ENCODE assay signal across 10 cellular contexts in the genomic region with DNA sequence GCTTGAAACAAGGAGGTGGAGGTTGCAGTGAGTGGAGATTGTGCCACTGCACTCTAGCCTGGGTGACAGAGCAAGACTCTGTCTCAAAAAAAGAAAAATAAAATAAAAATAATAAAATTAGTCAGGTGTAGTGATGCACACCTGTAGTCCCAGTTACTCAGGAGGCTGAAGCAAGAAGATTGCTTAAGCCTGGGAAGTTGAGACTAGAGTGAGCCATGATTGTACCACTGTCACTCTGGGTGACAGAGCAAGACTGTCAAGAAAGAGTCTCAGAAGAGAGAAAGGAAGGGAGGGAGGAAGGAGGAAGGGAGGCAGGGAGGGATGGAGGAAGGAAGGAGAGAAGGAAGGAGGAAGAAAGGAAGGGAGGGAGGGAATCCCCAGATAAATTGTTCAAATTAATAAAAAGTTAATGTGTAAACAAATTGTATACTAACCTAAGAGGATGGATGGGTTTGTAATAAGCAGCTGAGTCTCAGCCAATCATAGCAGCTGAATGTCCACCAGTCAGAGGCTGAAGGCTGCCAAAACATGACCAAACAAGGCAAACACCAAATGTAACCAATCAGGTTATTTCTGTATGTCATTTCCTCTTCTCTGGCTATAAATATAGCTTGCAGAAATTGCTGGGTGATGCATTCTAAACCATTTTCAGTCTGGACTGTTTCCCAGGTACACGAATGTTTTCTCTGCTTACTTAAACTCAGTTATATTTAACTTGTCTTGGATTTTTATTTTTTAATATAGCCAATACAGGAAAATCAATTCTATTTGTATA. TPM values are rescaled to one million over a fixed set of nuclear protein-coding genes. Genes with fewer than 3 reads are reported as not detected.
DNase-seq lines count a peak whose midpoint lies in the region; ATAC-seq and TF ChIP-seq lines count a peak whose summit lies in the region.
"Had no signal": no experiment of that assay in that cellular context is flagged by ENCODE, and none has a peak within 500 bp of the region (broad histone marks: within the 10 kb centered on the region; RNA-seq: fewer than 3 reads in every experiment).

No MANE protein-coding gene starts in this region.

- DNase-seq in activated naive CD4-positive, alpha-beta T cell treated with anti-CD3 and anti-CD28 coated beads, Interleukin-2, amount 50 U/mL, for 72 hours (ENCODE audit: low spot score in 2 of 2) = no peak
- DNase-seq in activated naive CD4-positive, alpha-beta T cell (lab: John Stamatoyannopoulos, UW) = no peak
- DNase-seq in NCI-H226 = peak; percentile 24
- peak; percentile 66 for DNase-seq in astrocyte of the spinal cord (ENCODE audit: low read depth, low spot score)
- DNase-seq in thoracic aorta (ENCODE audit: low spot score) = no peak
- DNase-seq in iPS-NIHi7 (ENCODE audit: extremely low spot score) = no peak
- no peak for DNase-seq in NCI-H2107 treated with DMSO at 0.1 percent for 48 hours (lab: John Stamatoyannopoulos, UW; ENCODE audit: unreplicated experiment)
- DNase-seq: testis had no signal

- peak overlapping the region in 1 of 2 donors; percentile 32 for H3K27ac ChIP-seq in thoracic aorta
- H3K27ac ChIP-seq: testis had no signal

- H3K9me3 Mint-ChIP-seq in activated naive CD4-positive, alpha-beta T cell treated with anti-CD3 and anti-CD28 coated beads, Interleukin-2, amount 50 U/mL, for 72 hours = peaks cover 0 to 4% of the 10 kb centered on the region in 2 donors
- H3K9me3 Mint-ChIP-seq: memory B cell had no signal

- H3K36me3 ChIP-seq in thoracic aorta = no peaks in the 10 kb centered on the region

- H3K4me3 ChIP-seq in astrocyte of the spinal cord (ENCODE audit: low read depth, low read length) (no peak overlapping the region), thoracic aorta (no peak overlapping the region)
- H3K4me3 ChIP-seq: testis had no signal

- H3K4me1 ChIP-seq in thoracic aorta (ENCODE audit: control insufficient read depth in 1 of 2, low read depth in 2 of 2) = peaks cover 0 to 17% of the 10 kb centered on the region in 2 donors

- TF ChIP-seq CTCF in astrocyte of the spinal cord (IDR thresholded peaks at IDR 0.05; ENCODE audit: low read depth, low read length) (no peak), thoracic aorta (IDR thresholded peaks at IDR 0.05) (no peak)

- H3K27ac Mint-ChIP-seq in activated naive CD4-positive, alpha-beta T cell treated with anti-CD3 and anti-CD28 coated beads, Interleukin-2, amount 50 U/mL, for 72 hours = peak overlapping the region; percentile 62 to 82

- in situ Hi-C loops in astrocyte of the spinal cord (cut with HindIII; ENCODE audit: low sequenced_read_pairs) = no loop called here

- no peak for ATAC-seq in activated naive CD4-positive, alpha-beta T cell treated with anti-CD3 and anti-CD28 coated beads, Interleukin-2, amount 50 U/mL, for 72 hours
- ATAC-seq in thoracic aorta (ENCODE audit: insufficient number of reproducible peaks, low FRiP score, low read depth) = peak; percentile 32
- no peak for ATAC-seq in HG03342 (IDR thresholded peaks at IDR 0.05; ENCODE audit: unreplicated experiment)

- H3K36me3 Mint-ChIP-seq in activated naive CD4-positive, alpha-beta T cell treated with anti-CD3 and anti-CD28 coated beads, Interleukin-2, amount 50 U/mL, for 72 hours = peaks cover 0 to 1% of the 10 kb centered on the region in 2 donors

- no peaks in the 10 kb centered on the region for H3K9me3 ChIP-seq in thoracic aorta
- H3K9me3 ChIP-seq: testis had no signal

- H3K27me3 ChIP-seq in thoracic aorta (replicated peaks; ENCODE audit: insufficient read depth) = no peaks in the 10 kb centered on the region
- H3K27me3 ChIP-seq: testis had no signal

RNA-seq across cellular contexts. Expression of a gene that starts 6.1 kb away (rescaled TPM):
- total RNA-seq in activated naive CD4-positive, alpha-beta T cell treated with anti-CD3 and anti-CD28 coated beads, Interleukin-2, amount 50 U/mL, for 72 hours = 10 to 100 TPM; 54.2 to 61.1 TPM
- 1 to 10 TPM; 1.6 to 6.5 TPM for total RNA-seq in thoracic aorta

RNA-seq across cellular contexts. Expression of a gene that starts 38.3 kb away (rescaled TPM):
- 10 to 100 TPM; 24.9 to 32.6 TPM for total RNA-seq in activated naive CD4-positive, alpha-beta T cell treated with anti-CD3 and anti-CD28 coated beads, Interleukin-2, amount 50 U/mL, for 72 hours
- total RNA-seq in thoracic aorta = 10 to 100 TPM in 1 of 2 donors, 1 to 10 TPM in 1; 2.3 to 18.6 TPM

RNA-seq across cellular contexts. Expression of a gene that starts 41.4 kb away (rescaled TPM):
- under 1 TPM; 0.20 to 0.97 TPM for total RNA-seq in activated naive CD4-positive, alpha-beta T cell treated with anti-CD3 and anti-CD28 coated beads, Interleukin-2, amount 50 U/mL, for 72 hours
- total RNA-seq in thoracic aorta = 1 to 10 TPM; 3.1 to 4.6 TPM

RNA-seq across cellular contexts. Expression of a gene that starts 48.8 kb away (rescaled TPM):
- total RNA-seq in activated naive CD4-positive, alpha-beta T cell treated with anti-CD3 and anti-CD28 coated beads, Interleukin-2, amount 50 U/mL, for 72 hours = under 1 TPM; 0.02 to 0.10 TPM
- total RNA-seq in thoracic aorta = 10 to 100 TPM; 22.6 to 47.8 TPM

Comparison
In these comparisons a context has a peak if more than half of its experiments do, and no peak if none do; other contexts are left out.
1. DNase-seq: peak in NCI-H226 (single experiment) and astrocyte of the spinal cord (single experiment); none in activated naive CD4-positive, alpha-beta T cell treated with anti-CD3 and anti-CD28 coated beads, Interleukin-2, amount 50 U/mL, for 72 hours (0 of 2), activated naive CD4-positive, alpha-beta T cell (0 of 4), thoracic aorta (single experiment), iPS-NIHi7 (single experiment) and NCI-H2107 treated with DMSO at 0.1 percent for 48 hours (single experiment).
2. RNA of a gene that starts 6.1 kb away (total RNA-seq): 54.2 to 61.1 TPM in activated naive CD4-positive, alpha-beta T cell treated with anti-CD3 and anti-CD28 coated beads, Interleukin-2, amount 50 U/mL, for 72 hours; 1.6 to 6.5 TPM in thoracic aorta; every median in the first group is over 4 times any median in the second.